In the genomic region with DNA sequence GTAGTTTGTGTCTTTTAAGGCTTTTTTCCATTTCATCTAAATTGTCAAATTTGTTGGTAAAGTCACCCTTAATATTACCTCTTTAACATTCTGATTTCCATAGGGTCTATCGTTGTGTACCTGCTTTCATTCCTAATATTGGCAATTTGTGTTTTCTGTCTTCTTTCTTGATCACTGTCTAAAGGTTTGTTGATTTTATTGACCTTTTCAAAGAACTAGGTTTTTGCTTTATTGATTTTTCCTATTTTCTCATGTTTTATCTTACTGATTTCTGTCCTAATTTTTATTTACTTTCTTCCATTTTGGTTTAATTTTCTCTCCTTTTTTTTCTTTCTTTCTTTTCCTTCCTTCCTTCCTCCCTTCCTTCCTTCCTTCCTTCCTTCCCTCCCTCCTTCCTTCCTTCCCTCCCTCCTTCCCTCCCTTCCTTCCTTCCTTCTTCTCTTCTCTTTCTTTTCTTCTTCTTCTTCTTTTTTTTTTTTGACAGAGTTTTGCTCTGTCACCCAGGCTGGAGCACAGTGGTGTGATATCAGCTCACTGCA, we compare ENCODE assay signal across 9 cellular contexts.
"Had no signal": no experiment of that assay in that cellular context is flagged by ENCODE, and none has a peak within 500 bp of the region (broad histone marks: within the 10 kb centered on the region; RNA-seq: fewer than 3 reads in every experiment).

No MANE protein-coding gene starts in this region.

- H3K27ac Mint-ChIP-seq: HFFc6 had no signal

- H2AFZ ChIP-seq: GM23248 had no signal

- H3K4me3 Mint-ChIP-seq: HFFc6 had no signal

- H3K4me1 ChIP-seq: HAP-1 had no signal

- H3K4me3 ChIP-seq: GM23248, HAP-1 had no signal

- H3K9ac ChIP-seq: GM23248 had no signal

- H3K36me3 ChIP-seq: HAP-1 had no signal

- H3K4me1 Mint-ChIP-seq: IgD-negative memory B cell had no signal

- DNase-seq: GM23248, GOT3, H7, HFFc6, KG1 had no signal

- FAIRE-seq: HTR-8/SVneo had no signal

- H3K9me3 ChIP-seq: HAP-1 had no signal

- H3K36me3 Mint-ChIP-seq: IgD-negative memory B cell had no signal

- H3K9me3 Mint-ChIP-seq: HFFc6 had no signal

- H3K27ac ChIP-seq: GM23248 had no signal

- ATAC-seq: HCT116 had no signal
